2 cellular contexts compared by ENCODE assay signal in genomic region chr3:27174530-27174929, GRCh38.
TF ChIP-seq lines count a peak whose summit lies in the region.

No MANE protein-coding gene starts in this region.

TF ChIP-seq in GM23338, 12 proteins besides CTCF, POLR2A, EP300 and RAD21:
- TF ChIP-seq JUNB (IDR thresholded peaks at IDR 0.05; ENCODE audit: unreplicated experiment) (no peak), ETS1 (IDR thresholded peaks at IDR 0.05) (no peak), CREB1 (CRISPR knock-in tag; IDR thresholded peaks at IDR 0.05; ENCODE audit: low read depth) (no peak), ZNF331 (CRISPR knock-in tag; IDR thresholded peaks at IDR 0.05; ENCODE audit: low read depth) (no peak), NANOG (IDR thresholded peaks at IDR 0.05; ENCODE audit: borderline replicate concordance) (no peak), ZNF462 (CRISPR knock-in tag; IDR thresholded peaks at IDR 0.05) (no peak), EZH2phosphoT487 (IDR thresholded peaks at IDR 0.05; ENCODE audit: unreplicated experiment) (no peak), REST (IDR thresholded peaks at IDR 0.05; ENCODE audit: unreplicated experiment) (no peak), STAT1 (IDR thresholded peaks at IDR 0.05; ENCODE audit: unreplicated experiment) (no peak), POLR2AphosphoS5 (IDR thresholded peaks at IDR 0.05; ENCODE audit: low read depth) (no peak), EZH2 (IDR thresholded peaks at IDR 0.05; ENCODE audit: low read depth, unreplicated experiment) (no peak)

TF ChIP-seq in H1, 55 proteins besides CTCF, POLR2A, EP300 and RAD21:
- TF ChIP-seq CEBPB (IDR thresholded peaks at IDR 0.05; ENCODE audit: low read depth, low read length) (peak; percentile 50), MAX (IDR thresholded peaks at IDR 0.05) (no peak), POU5F1 (IDR thresholded peaks at IDR 0.05; ENCODE audit: low read depth, low read length) (no peak)
